8 cellular contexts compared by ENCODE assay signal in the genomic region with DNA sequence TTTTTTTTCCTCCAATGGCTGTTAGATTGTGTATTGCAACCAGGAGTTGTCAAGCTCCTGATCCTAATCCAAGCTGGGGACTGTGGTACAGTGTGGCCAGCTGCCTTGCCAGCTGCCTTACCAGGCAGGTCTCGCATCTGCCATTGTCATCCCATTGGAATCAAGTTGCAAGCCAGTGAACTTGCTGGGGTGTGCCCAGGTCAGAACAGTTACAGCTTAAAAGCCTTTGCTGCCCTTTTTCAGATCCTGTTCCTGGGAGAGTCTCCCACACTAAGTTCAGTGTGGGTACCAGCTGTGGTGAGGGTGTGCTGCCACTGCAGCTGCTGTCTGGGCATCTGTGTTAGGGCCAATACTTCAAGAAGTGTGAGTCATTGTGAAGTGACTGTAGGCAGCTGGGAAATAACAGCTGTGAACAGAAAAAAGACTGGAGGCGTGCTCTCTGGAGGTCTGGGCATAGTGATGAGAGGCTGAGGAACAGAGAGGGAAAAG.
DNase-seq lines count a peak whose midpoint lies in the region; ATAC-seq and FAIRE-seq lines count a peak whose summit lies in the region.
"Had no signal": no experiment of that assay in that cellular context is flagged by ENCODE, and none has a peak within 500 bp of the region (broad histone marks: within the 10 kb centered on the region; RNA-seq: fewer than 3 reads in every experiment).

No MANE protein-coding gene starts in this region.

- ATAC-seq in GM18502 (IDR thresholded peaks at IDR 0.05; ENCODE audit: poor library complexity, unreplicated experiment) (peak; percentile 84), HG03558 (IDR thresholded peaks at IDR 0.05; ENCODE audit: extremely low read depth, unreplicated experiment) (peak; percentile 87), left colon (peak; percentile 45)

- CTCF ChIA-PET in activated CD4-positive, alpha-beta T cell treated with anti-CD3 and anti-CD28 coated beads, Interleukin-2, amount 10 ng/mL, durations not matched to agents 7 days and 5 days (lab: Charles Lee): no interaction called here

- POLR2A ChIA-PET in activated CD4-positive, alpha-beta T cell treated with anti-CD3 and anti-CD28 coated beads, Interleukin-2, amount 10 ng/mL, durations not matched to agents 7 days and 5 days (lab: Charles Lee): no interaction called here

- DNase-seq in left colon (peak in 1 of 2 donors; percentile 39), urothelium cell line (ENCODE audit: low spot score) (peak; percentile 89), NCI-H1930 (lab: John Stamatoyannopoulos, UW) (no peak)
- DNase-seq in activated CD4-positive, alpha-beta T cell treated with anti-CD3 and anti-CD28 coated beads, Interleukin-2, amount 10 ng/mL, durations not matched to agents 7 days and 5 days: no peak

- no peak overlapping the region for H3K4me3 Mint-ChIP-seq in activated CD4-positive, alpha-beta T cell treated with anti-CD3 and anti-CD28 coated beads, Interleukin-2, amount 10 ng/mL, durations not matched to agents 7 days and 5 days
- H3K4me3 Mint-ChIP-seq: memory B cell had no signal

- H3K36me3 Mint-ChIP-seq in activated CD4-positive, alpha-beta T cell treated with anti-CD3 and anti-CD28 coated beads, Interleukin-2, amount 10 ng/mL, durations not matched to agents 7 days and 5 days (ENCODE audit: low read depth): peaks cover 6% of the 10 kb centered on the region

- intact Hi-C loops in left colon (cut with DNase I, micrococcal nuclease): no loop called here

- FAIRE-seq in urothelium cell line (lab: Jason Lieb, UNC): peak; percentile 71

- H3K9me3 Mint-ChIP-seq in activated CD4-positive, alpha-beta T cell treated with anti-CD3 and anti-CD28 coated beads, Interleukin-2, amount 10 ng/mL, durations not matched to agents 7 days and 5 days: no peaks in the 10 kb centered on the region
- H3K9me3 Mint-ChIP-seq: memory B cell had no signal

- H3K27me3 Mint-ChIP-seq in activated CD4-positive, alpha-beta T cell treated with anti-CD3 and anti-CD28 coated beads, Interleukin-2, amount 10 ng/mL, durations not matched to agents 7 days and 5 days: no peaks in the 10 kb centered on the region
- H3K27me3 Mint-ChIP-seq: memory B cell had no signal

- H3K27ac ChIP-seq in angular gyrus (ENCODE audit: low read depth, low read length): peak overlapping the region; percentile 20

- H3K27ac Mint-ChIP-seq in activated CD4-positive, alpha-beta T cell treated with anti-CD3 and anti-CD28 coated beads, Interleukin-2, amount 10 ng/mL, durations not matched to agents 7 days and 5 days: no peak overlapping the region

- peaks cover 19% of the 10 kb centered on the region for H3K4me1 Mint-ChIP-seq in activated CD4-positive, alpha-beta T cell treated with anti-CD3 and anti-CD28 coated beads, Interleukin-2, amount 10 ng/mL, durations not matched to agents 7 days and 5 days
